Comparison of ENCODE assay signal across 30 cellular contexts in genomic region chr6:129657433-129657832, GRCh38. TPM values are rescaled to one million over a fixed set of nuclear protein-coding genes. Genes with fewer than 3 reads are reported as not detected.
A peak's percentile ranks its signal among the peaks of the same experiment; 100 is the strongest.
DNase-seq lines count a peak whose midpoint lies in the region; TF ChIP-seq lines count a peak whose summit lies in the region.
"Had no signal": no experiment of that assay in that cellular context is flagged by ENCODE, and none has a peak within 500 bp of the region (broad histone marks: within the 10 kb centered on the region; RNA-seq: fewer than 3 reads in every experiment).

No MANE protein-coding gene starts in this region.

- peaks cover 17% of the 10 kb centered on the region for H3K4me1 Mint-ChIP-seq in activated naive CD4-positive, alpha-beta T cell treated with anti-CD3 and anti-CD28 coated beads, Interleukin-2, amount 50 U/mL, for 24 hours
- peaks cover 17% of the 10 kb centered on the region for H3K4me1 Mint-ChIP-seq in activated naive CD4-positive, alpha-beta T cell treated with anti-CD3 and anti-CD28 coated beads, Interleukin-2, amount 10 ng/mL, durations not matched to agents 7 days and 5 days

- peak overlapping the region; percentile 32 for H2AK5ac ChIP-seq in mesenchymal stem cell (ENCODE audit: low read length, severe bottlenecking)

- peak overlapping the region; percentile 20 for H3K27ac Mint-ChIP-seq in activated naive CD4-positive, alpha-beta T cell treated with anti-CD3 and anti-CD28 coated beads, Interleukin-2, amount 50 U/mL, for 24 hours
- no peak overlapping the region for H3K27ac Mint-ChIP-seq in activated naive CD4-positive, alpha-beta T cell treated with anti-CD3 and anti-CD28 coated beads, Interleukin-2, amount 10 ng/mL, durations not matched to agents 7 days and 5 days
- H3K27ac Mint-ChIP-seq: CD14-positive monocyte, IgD-negative memory B cell had no signal

- no peak overlapping the region for H2BK12ac ChIP-seq in mesenchymal stem cell (ENCODE audit: low read length in 2 of 2)

- no peak overlapping the region for H3K18ac ChIP-seq in mesenchymal stem cell (ENCODE audit: low read depth in 1 of 2, low read length in 2 of 2)

- no peak for TF ChIP-seq CTCF in dorsolateral prefrontal cortex (IDR thresholded peaks at IDR 0.05 in 54 of 56, conservative IDR thresholded peaks at IDR 0.05 in 2 of 56; ENCODE audit: low read depth in 1 of 56, partially characterized antibody in 56 of 56)

- H2AFZ ChIP-seq in mesenchymal stem cell (ENCODE audit: low read depth, low read length), result no peak overlapping the region
- H2AFZ ChIP-seq: PC-9 had no signal

- WGBS in mesenchymal stem cell, result 94% methylated on average over 2 of the region's 2 CpGs

- intact Hi-C loops in dorsolateral prefrontal cortex (cut with DNase I), result no loop called here

- H3K4me3 ChIP-seq in SK-N-MC, result peak overlapping the region; percentile 28; the same call in 1 of the 2 replicates
- no peak overlapping the region for H3K4me3 ChIP-seq in mesenchymal stem cell (ENCODE audit: insufficient read depth in 1 of 2, low read depth in 1 of 2, low read length in 2 of 2)
- H3K4me3 ChIP-seq in dorsolateral prefrontal cortex, result no peak overlapping the region
- H3K4me3 ChIP-seq: GM12878, HAP-1, PC-9, SJSA1 had no signal

- no peak overlapping the region for H3K14ac ChIP-seq in mesenchymal stem cell (ENCODE audit: low read length in 2 of 2)

- H3K79me1 ChIP-seq in mesenchymal stem cell (replicated peaks; ENCODE audit: low read length, poor library complexity, severe bottlenecking), result peaks cover 4% of the 10 kb centered on the region

- no peak overlapping the region for H4K91ac ChIP-seq in mesenchymal stem cell (ENCODE audit: low read length)

- H3K9me3 ChIP-seq in SK-N-MC (ENCODE audit: low read depth, low read length) (no peaks in the 10 kb centered on the region), mesenchymal stem cell (ENCODE audit: control insufficient read depth, low read length) (no peaks in the 10 kb centered on the region)
- H3K9me3 ChIP-seq: BE2C, HAP-1, SJSA1 had no signal

- H3K36me3 ChIP-seq in SK-N-MC (ENCODE audit: insufficient read depth, low read length) (no peaks in the 10 kb centered on the region), mesenchymal stem cell (ENCODE audit: control insufficient read depth in 1 of 2, insufficient read depth in 2 of 2, low read depth in 1 of 2, low read length in 2 of 2) (peaks cover 0 to 12% of the 10 kb centered on the region in 2 experiments)
- H3K36me3 ChIP-seq: BE2C, HAP-1, SJSA1 had no signal

- H2BK15ac ChIP-seq in mesenchymal stem cell (ENCODE audit: low read depth, poor library complexity, severe bottlenecking), result no peak overlapping the region

- CTCF ChIA-PET in activated naive CD4-positive, alpha-beta T cell treated with anti-CD3 and anti-CD28 coated beads, Interleukin-2, amount 10 ng/mL, durations not matched to agents 7 days and 5 days (lab: Charles Lee), result no interaction called here

- no peak overlapping the region for H3K23ac ChIP-seq in mesenchymal stem cell (ENCODE audit: low read length in 2 of 2)

- H3K4ac ChIP-seq in mesenchymal stem cell (ENCODE audit: low read depth in 1 of 2, low read length in 2 of 2), result no peak overlapping the region

- no peak overlapping the region for H2BK5ac ChIP-seq in mesenchymal stem cell (ENCODE audit: low read depth, low read length, poor library complexity, severe bottlenecking)

- no peak overlapping the region for H3K4me3 Mint-ChIP-seq in activated naive CD4-positive, alpha-beta T cell treated with anti-CD3 and anti-CD28 coated beads, Interleukin-2, amount 50 U/mL, for 24 hours
- no peak overlapping the region for H3K4me3 Mint-ChIP-seq in activated naive CD4-positive, alpha-beta T cell treated with anti-CD3 and anti-CD28 coated beads, Interleukin-2, amount 10 ng/mL, durations not matched to agents 7 days and 5 days
- H3K4me3 Mint-ChIP-seq: CD14-positive monocyte, IgD-negative memory B cell had no signal

- H3K4me1 ChIP-seq in mesenchymal stem cell (ENCODE audit: control insufficient read depth, insufficient read depth, low read depth, low read length), result peaks cover 15% of the 10 kb centered on the region
- H3K4me1 ChIP-seq: BE2C had no signal

- H4K8ac ChIP-seq in mesenchymal stem cell (ENCODE audit: low read length), result no peak overlapping the region

- DNase-seq in activated naive CD4-positive, alpha-beta T cell treated with anti-CD3 and anti-CD28 coated beads, Interleukin-2, amount 10 ng/mL, durations not matched to agents 7 days and 5 days, result no peak
- DNase-seq in SK-N-MC (ENCODE audit: low read depth, low spot score) (no peak), mesenchymal stem cell (no peak), DMS53 (lab: John Stamatoyannopoulos, UW) (no peak), NCI-H146 treated with DMSO at 0.1 percent for 48 hours (lab: John Stamatoyannopoulos, UW; ENCODE audit: unreplicated experiment) (no peak), dorsolateral prefrontal cortex (no peak)
- DNase-seq: BE2C; Calu3; EL; GDM1; GOT3; MM.1S; NCI-H1048; NCI-H1694 treated with DMSO at 0.1 percent for 48 hours; NCI-H2081 treated with DMSO at 0.1 percent for 48 hours; NCI-H526; NCI-H82; NK-92 treated with Interleukin-12 subunit alpha and Interleukin-12 subunit beta, amount 100 ng/mL, for 24 hours; PC-9; Right ventricle myocardium superior; RPMI8226 had no signal

- peak overlapping the region; percentile 38; the same call in 1 of the 2 replicates for H3K27ac ChIP-seq in SK-N-MC
- no peak overlapping the region for H3K27ac ChIP-seq in mesenchymal stem cell (ENCODE audit: low read length, poor library complexity, severe bottlenecking)
- no peak overlapping the region for H3K27ac ChIP-seq in dorsolateral prefrontal cortex
- H3K27ac ChIP-seq: 22Rv1, HL-60, KMS-11, PC-9, SJSA1 had no signal

- H3K36me3 Mint-ChIP-seq in activated naive CD4-positive, alpha-beta T cell treated with anti-CD3 and anti-CD28 coated beads, Interleukin-2, amount 50 U/mL, for 24 hours, result no peaks in the 10 kb centered on the region
- peaks cover 8% of the 10 kb centered on the region for H3K36me3 Mint-ChIP-seq in activated naive CD4-positive, alpha-beta T cell treated with anti-CD3 and anti-CD28 coated beads, Interleukin-2, amount 10 ng/mL, durations not matched to agents 7 days and 5 days

- H3K4me2 ChIP-seq in mesenchymal stem cell (ENCODE audit: low read length, poor library complexity, severe bottlenecking), result no peak overlapping the region
- H3K4me2 ChIP-seq: KMS-11, PC-9 had no signal

- H3K9ac ChIP-seq in SK-N-MC (ENCODE audit: insufficient read length) (no peak overlapping the region), mesenchymal stem cell (ENCODE audit: low read length) (no peak overlapping the region)
- H3K9ac ChIP-seq: KMS-11 had no signal

- H2BK120ac ChIP-seq in mesenchymal stem cell (ENCODE audit: low read depth, low read length), result no peak overlapping the region

- no peaks in the 10 kb centered on the region for H3K9me3 Mint-ChIP-seq in activated naive CD4-positive, alpha-beta T cell treated with anti-CD3 and anti-CD28 coated beads, Interleukin-2, amount 50 U/mL, for 24 hours
- no peaks in the 10 kb centered on the region for H3K9me3 Mint-ChIP-seq in activated naive CD4-positive, alpha-beta T cell treated with anti-CD3 and anti-CD28 coated beads, Interleukin-2, amount 10 ng/mL, durations not matched to agents 7 days and 5 days
- H3K9me3 Mint-ChIP-seq: CD14-positive monocyte, IgD-negative memory B cell had no signal

- H3K27me3 ChIP-seq in mesenchymal stem cell (ENCODE audit: control insufficient read depth in 1 of 2, insufficient read depth in 1 of 2, low read length in 2 of 2) (no peaks in the 10 kb centered on the region), dorsolateral prefrontal cortex (no peaks in the 10 kb centered on the region)
- H3K27me3 ChIP-seq: BE2C, SJSA1 had no signal

- peaks cover 1% of the 10 kb centered on the region for H3K27me3 Mint-ChIP-seq in activated naive CD4-positive, alpha-beta T cell treated with anti-CD3 and anti-CD28 coated beads, Interleukin-2, amount 50 U/mL, for 24 hours
- no peaks in the 10 kb centered on the region for H3K27me3 Mint-ChIP-seq in activated naive CD4-positive, alpha-beta T cell treated with anti-CD3 and anti-CD28 coated beads, Interleukin-2, amount 10 ng/mL, durations not matched to agents 7 days and 5 days
- H3K27me3 Mint-ChIP-seq: IgD-negative memory B cell had no signal

RNA-seq across cellular contexts. Expression of gene ARHGAP18, which starts 52.5 kb away (rescaled TPM):
- polyA plus RNA-seq in mesenchymal stem cell (2013, experiment 1 of 2), result 22.2 TPM
- polyA plus RNA-seq in mesenchymal stem cell (2013, experiment 2 of 2), result 22.1 TPM
- total RNA-seq in dorsolateral prefrontal cortex, result 1 to 10 TPM; 1.8 to 7.6 (median 4.1) TPM
